Comparison of ENCODE assay signal across 8 cellular contexts in the genomic region with DNA sequence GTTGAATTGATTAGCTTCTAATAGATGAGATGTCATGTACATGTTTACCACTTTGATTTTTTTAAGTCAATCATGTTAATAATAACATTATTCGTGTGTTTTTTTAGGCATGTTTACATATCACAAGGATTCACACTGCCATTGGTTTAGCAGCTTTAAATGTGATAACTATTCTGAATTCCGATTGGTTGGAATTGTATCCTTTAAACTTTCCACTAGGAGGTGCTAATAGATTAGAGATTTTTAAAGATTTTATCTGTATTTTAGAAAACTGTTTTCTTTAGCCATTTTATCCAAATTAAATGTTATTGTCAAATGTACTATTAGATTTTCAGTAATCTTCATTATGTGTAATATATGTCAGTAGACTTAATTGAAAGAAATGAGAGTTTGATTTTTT.
DNase-seq lines count a peak whose midpoint lies in the region; ATAC-seq and TF ChIP-seq lines count a peak whose summit lies in the region.

No MANE protein-coding gene starts in this region.

- no peaks in the 10 kb centered on the region for H3K4me1 ChIP-seq in HEK293 (ENCODE audit: control insufficient read depth, insufficient read depth, low read length)
- no peaks in the 10 kb centered on the region for H3K4me1 ChIP-seq in Peyer's patch
- H3K4me1 ChIP-seq in stomach = peaks cover 0 to 13% (median 0%) of the 10 kb centered on the region in 4 donors

- CTCF ChIA-PET in HEK293 (lab: Yijun Ruan, JAX) = interaction anchor here (0.6 to 4.8 kb wide), 14 partner anchors 9 to 419 kb away, joined by 3 to 44 read pairs (median 4); no protein-coding TSS in a partner anchor

- H3K27ac ChIP-seq in HEK293 (ENCODE audit: extremely low read depth, low read depth, low read length) (no peak overlapping the region), Peyer's patch (no peak overlapping the region), stomach (no peak overlapping the region)

- intact Hi-C loops in stomach (cut with DNase I; ENCODE audit: low total_unique reads) = no loop called here

- TF ChIP-seq EP300 in stomach (IDR thresholded peaks at IDR 0.05) = no peak

- TF ChIP-seq CTCF in HEK293 (tag by site-specific recombination; IDR thresholded peaks at IDR 0.05) (no peak), Peyer's patch (IDR thresholded peaks at IDR 0.05) (peak in 5 of 6 experiments; percentile 25 to 67 (median 55)), fibroblast of villous mesenchyme (IDR thresholded peaks at IDR 0.05; ENCODE audit: insufficient read depth, low read depth, low read length) (peak; percentile 41), stomach (IDR thresholded peaks at IDR 0.05) (peak in 4 of 7 experiments; percentile 15 to 69 (median 32))

- POLR2A ChIA-PET in HEK293 (lab: Yijun Ruan, JAX) = no interaction called here

- H3K36me3 ChIP-seq in HEK293 (ENCODE audit: control insufficient read depth in 2 of 2, insufficient read depth in 1 of 2, low read length in 2 of 2) (no peaks in the 10 kb centered on the region), Peyer's patch (no peaks in the 10 kb centered on the region), stomach (peaks cover 0 to 3% (median under 1%) of the 10 kb centered on the region in 4 donors)

- H3K4me3 ChIP-seq in HEK293 (ENCODE audit: low read depth, low read length) (no peak overlapping the region), Peyer's patch (no peak overlapping the region), fibroblast of villous mesenchyme (ENCODE audit: low read depth, low read length) (no peak overlapping the region), stomach (no peak overlapping the region)

- H3K9me3 ChIP-seq in HEK293 (ENCODE audit: control insufficient read depth, insufficient read depth, low read depth, low read length) (no peaks in the 10 kb centered on the region), Peyer's patch (no peaks in the 10 kb centered on the region), stomach (no peaks in the 10 kb centered on the region)

- ATAC-seq in GM18870 (IDR thresholded peaks at IDR 0.05; ENCODE audit: unreplicated experiment) (no peak), HG03139 (IDR thresholded peaks at IDR 0.05; ENCODE audit: unreplicated experiment) (no peak)

- DNase-seq in Peyer's patch (no peak), fibroblast of villous mesenchyme (ENCODE audit: low read depth) (peak; percentile 70), stomach (no peak), mucosa of gallbladder (ENCODE audit: low spot score) (no peak)
- no peak for DNase-seq in activated CD8-positive, alpha-beta memory T cell treated with anti-CD3 and anti-CD28 coated beads, Interleukin-2, amount 50 U/mL, for 48 hours

- no peak for TF ChIP-seq POLR2A in Peyer's patch (IDR thresholded peaks at IDR 0.05)
- TF ChIP-seq POLR2A in stomach (IDR thresholded peaks at IDR 0.05) = no peak

- H3K27me3 ChIP-seq in Peyer's patch = no peaks in the 10 kb centered on the region
- H3K27me3 ChIP-seq in stomach = no peaks in the 10 kb centered on the region

- 18 to 35% (median 30%) methylated on average over 2 of the region's 2 CpGs for WGBS in stomach, 5 donors

TF ChIP-seq in HEK293, 187 proteins besides CTCF, POLR2A, EP300 and RAD21:
- no peak for TF ChIP-seq ZNF169 (tag by site-specific recombination; IDR thresholded peaks at IDR 0.05)
- peak; percentile 18; the same call in 1 of the 2 replicates for TF ChIP-seq ZNF654 (tag by site-specific recombination; IDR thresholded peaks at IDR 0.05; ENCODE audit: low read depth)
